In the genomic region with DNA sequence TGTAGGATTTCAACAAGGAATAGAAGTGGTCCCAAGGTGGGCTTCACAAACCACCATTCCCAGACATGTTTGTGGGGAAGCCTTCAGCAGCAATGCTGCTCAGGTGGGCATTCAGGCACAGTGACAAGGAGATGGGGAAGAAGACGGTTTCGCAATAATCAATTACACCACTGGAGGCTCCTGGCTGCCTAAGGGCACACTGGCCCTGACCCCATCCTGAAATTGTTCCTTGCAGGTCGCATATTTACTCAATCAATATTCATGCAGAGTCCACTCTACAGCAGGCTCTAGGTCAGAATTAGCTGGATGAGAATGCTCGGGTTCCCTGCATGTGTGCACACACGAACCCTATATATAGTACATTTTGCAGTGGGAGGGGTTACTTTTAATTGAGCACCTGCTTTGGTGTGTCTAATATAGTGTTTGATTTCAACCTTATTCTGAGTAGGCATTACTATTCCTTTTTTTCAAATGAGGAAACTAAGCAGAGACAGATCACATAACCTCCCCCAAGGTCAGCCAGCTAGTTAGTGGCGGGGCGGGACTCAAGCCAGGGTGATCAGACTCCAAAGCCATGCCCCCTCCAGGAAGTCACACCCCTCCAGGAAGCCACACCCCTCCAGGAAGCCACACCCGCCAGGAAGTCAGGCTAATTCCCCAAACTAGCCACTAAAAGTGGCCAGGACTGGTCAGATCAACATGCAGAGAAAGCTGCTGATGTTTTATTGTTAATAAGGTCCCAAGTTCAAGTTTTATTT, we compare ENCODE assay signal across 1 cellular context.
TF ChIP-seq lines count a peak whose summit lies in the region.

No MANE protein-coding gene starts in this region.

TF ChIP-seq in K562, 482 proteins besides CTCF, POLR2A, EP300 and RAD21 (continued from another document and continues in another):
- TF ChIP-seq, protein P1, sequence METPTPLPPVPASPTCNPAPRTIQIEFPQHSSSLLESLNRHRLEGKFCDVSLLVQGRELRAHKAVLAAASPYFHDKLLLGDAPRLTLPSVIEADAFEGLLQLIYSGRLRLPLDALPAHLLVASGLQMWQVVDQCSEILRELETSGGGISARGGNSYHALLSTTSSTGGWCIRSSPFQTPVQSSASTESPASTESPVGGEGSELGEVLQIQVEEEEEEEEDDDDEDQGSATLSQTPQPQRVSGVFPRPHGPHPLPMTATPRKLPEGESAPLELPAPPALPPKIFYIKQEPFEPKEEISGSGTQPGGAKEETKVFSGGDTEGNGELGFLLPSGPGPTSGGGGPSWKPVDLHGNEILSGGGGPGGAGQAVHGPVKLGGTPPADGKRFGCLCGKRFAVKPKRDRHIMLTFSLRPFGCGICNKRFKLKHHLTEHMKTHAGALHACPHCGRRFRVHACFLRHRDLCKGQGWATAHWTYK (CRISPR knock-in tag; IDR thresholded peaks at IDR 0.05): peak; percentile 98
- TF ChIP-seq IFI16 (CRISPR knock-in tag; IDR thresholded peaks at IDR 0.05): no peak
- TF ChIP-seq, protein P2, sequence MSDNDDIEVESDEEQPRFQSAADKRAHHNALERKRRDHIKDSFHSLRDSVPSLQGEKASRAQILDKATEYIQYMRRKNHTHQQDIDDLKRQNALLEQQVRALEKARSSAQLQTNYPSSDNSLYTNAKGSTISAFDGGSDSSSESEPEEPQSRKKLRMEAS (CRISPR knock-in tag; IDR thresholded peaks at IDR 0.05): no peak
- TF ChIP-seq TCF7 (IDR thresholded peaks at IDR 0.05; ENCODE audit: borderline replicate concordance): no peak
- TF ChIP-seq TEAD2 (tag; IDR thresholded peaks at IDR 0.05): no peak
- TF ChIP-seq, protein P3, sequence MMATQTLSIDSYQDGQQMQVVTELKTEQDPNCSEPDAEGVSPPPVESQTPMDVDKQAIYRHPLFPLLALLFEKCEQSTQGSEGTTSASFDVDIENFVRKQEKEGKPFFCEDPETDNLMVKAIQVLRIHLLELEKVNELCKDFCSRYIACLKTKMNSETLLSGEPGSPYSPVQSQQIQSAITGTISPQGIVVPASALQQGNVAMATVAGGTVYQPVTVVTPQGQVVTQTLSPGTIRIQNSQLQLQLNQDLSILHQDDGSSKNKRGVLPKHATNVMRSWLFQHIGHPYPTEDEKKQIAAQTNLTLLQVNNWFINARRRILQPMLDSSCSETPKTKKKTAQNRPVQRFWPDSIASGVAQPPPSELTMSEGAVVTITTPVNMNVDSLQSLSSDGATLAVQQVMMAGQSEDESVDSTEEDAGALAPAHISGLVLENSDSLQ (IDR thresholded peaks at IDR 0.05): 0 out of 2 replicates have a peak, but pooled peaks have one; percentile 8
- no peak for TF ChIP-seq RBM17 (IDR thresholded peaks at IDR 0.05; ENCODE audit: borderline replicate concordance, low read depth, low read length)
- peak; percentile 25; the same call in 1 of the 2 replicates for TF ChIP-seq ATF7 (IDR thresholded peaks at IDR 0.05)
- TF ChIP-seq, protein P4, sequence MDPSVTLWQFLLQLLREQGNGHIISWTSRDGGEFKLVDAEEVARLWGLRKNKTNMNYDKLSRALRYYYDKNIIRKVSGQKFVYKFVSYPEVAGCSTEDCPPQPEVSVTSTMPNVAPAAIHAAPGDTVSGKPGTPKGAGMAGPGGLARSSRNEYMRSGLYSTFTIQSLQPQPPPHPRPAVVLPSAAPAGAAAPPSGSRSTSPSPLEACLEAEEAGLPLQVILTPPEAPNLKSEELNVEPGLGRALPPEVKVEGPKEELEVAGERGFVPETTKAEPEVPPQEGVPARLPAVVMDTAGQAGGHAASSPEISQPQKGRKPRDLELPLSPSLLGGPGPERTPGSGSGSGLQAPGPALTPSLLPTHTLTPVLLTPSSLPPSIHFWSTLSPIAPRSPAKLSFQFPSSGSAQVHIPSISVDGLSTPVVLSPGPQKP (CRISPR knock-in tag; IDR thresholded peaks at IDR 0.05): no peak
- peak; percentile 36 for TF ChIP-seq TAF1 (IDR thresholded peaks at IDR 0.05; ENCODE audit: control insufficient read depth, extremely low read depth, insufficient read depth, low read length, severe bottlenecking)
- TF ChIP-seq SP1 (CRISPR knock-in tag; IDR thresholded peaks at IDR 0.05): no peak
- TF ChIP-seq, protein P5, sequence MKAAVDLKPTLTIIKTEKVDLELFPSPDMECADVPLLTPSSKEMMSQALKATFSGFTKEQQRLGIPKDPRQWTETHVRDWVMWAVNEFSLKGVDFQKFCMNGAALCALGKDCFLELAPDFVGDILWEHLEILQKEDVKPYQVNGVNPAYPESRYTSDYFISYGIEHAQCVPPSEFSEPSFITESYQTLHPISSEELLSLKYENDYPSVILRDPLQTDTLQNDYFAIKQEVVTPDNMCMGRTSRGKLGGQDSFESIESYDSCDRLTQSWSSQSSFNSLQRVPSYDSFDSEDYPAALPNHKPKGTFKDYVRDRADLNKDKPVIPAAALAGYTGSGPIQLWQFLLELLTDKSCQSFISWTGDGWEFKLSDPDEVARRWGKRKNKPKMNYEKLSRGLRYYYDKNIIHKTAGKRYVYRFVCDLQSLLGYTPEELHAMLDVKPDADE (conservative IDR thresholded peaks at IDR 0.05; ENCODE audit: control insufficient read depth, low read depth, low read length): no peak
- TF ChIP-seq PML (IDR thresholded peaks at IDR 0.05; ENCODE audit: low read length): no peak
- peak; percentile 27 for TF ChIP-seq POLR3A (IDR thresholded peaks at IDR 0.05; ENCODE audit: borderline replicate concordance, extremely low read depth, insufficient read depth, insufficient read length)
- peak; percentile 36; the same call in 1 of the 2 replicates for TF ChIP-seq POLR2AphosphoS5 (IDR thresholded peaks at IDR 0.05; ENCODE audit: control insufficient read depth, insufficient read depth, low read depth, low read length)
- TF ChIP-seq L3MBTL2 (IDR thresholded peaks at IDR 0.05): 0 out of 2 replicates have a peak, but pooled peaks have one; percentile 13
- TF ChIP-seq, protein P6, sequence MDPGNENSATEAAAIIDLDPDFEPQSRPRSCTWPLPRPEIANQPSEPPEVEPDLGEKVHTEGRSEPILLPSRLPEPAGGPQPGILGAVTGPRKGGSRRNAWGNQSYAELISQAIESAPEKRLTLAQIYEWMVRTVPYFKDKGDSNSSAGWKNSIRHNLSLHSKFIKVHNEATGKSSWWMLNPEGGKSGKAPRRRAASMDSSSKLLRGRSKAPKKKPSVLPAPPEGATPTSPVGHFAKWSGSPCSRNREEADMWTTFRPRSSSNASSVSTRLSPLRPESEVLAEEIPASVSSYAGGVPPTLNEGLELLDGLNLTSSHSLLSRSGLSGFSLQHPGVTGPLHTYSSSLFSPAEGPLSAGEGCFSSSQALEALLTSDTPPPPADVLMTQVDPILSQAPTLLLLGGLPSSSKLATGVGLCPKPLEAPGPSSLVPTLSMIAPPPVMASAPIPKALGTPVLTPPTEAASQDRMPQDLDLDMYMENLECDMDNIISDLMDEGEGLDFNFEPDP (CRISPR knock-in tag; IDR thresholded peaks at IDR 0.05): no peak
- TF ChIP-seq, protein P7, sequence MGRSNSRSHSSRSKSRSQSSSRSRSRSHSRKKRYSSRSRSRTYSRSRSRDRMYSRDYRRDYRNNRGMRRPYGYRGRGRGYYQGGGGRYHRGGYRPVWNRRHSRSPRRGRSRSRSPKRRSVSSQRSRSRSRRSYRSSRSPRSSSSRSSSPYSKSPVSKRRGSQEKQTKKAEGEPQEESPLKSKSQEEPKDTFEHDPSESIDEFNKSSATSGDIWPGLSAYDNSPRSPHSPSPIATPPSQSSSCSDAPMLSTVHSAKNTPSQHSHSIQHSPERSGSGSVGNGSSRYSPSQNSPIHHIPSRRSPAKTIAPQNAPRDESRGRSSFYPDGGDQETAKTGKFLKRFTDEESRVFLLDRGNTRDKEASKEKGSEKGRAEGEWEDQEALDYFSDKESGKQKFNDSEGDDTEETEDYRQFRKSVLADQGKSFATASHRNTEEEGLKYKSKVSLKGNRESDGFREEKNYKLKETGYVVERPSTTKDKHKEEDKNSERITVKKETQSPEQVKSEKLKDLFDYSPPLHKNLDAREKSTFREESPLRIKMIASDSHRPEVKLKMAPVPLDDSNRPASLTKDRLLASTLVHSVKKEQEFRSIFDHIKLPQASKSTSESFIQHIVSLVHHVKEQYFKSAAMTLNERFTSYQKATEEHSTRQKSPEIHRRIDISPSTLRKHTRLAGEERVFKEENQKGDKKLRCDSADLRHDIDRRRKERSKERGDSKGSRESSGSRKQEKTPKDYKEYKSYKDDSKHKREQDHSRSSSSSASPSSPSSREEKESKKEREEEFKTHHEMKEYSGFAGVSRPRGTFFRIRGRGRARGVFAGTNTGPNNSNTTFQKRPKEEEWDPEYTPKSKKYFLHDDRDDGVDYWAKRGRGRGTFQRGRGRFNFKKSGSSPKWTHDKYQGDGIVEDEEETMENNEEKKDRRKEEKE (IDR thresholded peaks at IDR 0.05; ENCODE audit: borderline replicate concordance in 1 of 2, control insufficient read depth in 1 of 2, low read depth in 2 of 2, low read length in 1 of 2): no peak
- TF ChIP-seq CCAR2 (IDR thresholded peaks at IDR 0.05; ENCODE audit: low read depth, low read length): no peak
- TF ChIP-seq ZNF551 (CRISPR knock-in tag; IDR thresholded peaks at IDR 0.05): no peak
- no peak for TF ChIP-seq ASH1L (IDR thresholded peaks at IDR 0.05; ENCODE audit: borderline replicate concordance, low read depth, partially characterized antibody)
- TF ChIP-seq, protein P8, sequence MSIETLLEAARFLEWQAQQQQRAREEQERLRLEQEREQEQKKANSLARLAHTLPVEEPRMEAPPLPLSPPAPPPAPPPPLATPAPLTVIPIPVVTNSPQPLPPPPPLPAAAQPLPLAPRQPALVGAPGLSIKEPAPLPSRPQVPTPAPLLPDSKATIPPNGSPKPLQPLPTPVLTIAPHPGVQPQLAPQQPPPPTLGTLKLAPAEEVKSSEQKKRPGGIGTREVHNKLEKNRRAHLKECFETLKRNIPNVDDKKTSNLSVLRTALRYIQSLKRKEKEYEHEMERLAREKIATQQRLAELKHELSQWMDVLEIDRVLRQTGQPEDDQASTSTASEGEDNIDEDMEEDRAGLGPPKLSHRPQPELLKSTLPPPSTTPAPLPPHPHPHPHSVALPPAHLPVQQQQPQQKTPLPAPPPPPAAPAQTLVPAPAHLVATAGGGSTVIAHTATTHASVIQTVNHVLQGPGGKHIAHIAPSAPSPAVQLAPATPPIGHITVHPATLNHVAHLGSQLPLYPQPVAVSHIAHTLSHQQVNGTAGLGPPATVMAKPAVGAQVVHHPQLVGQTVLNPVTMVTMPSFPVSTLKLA (conservative IDR thresholded peaks at IDR 0.05): peak in 1 of 2 experiments; percentile 26; a peak in 1 of 4 replicates
- TF ChIP-seq DACH1 (IDR thresholded peaks at IDR 0.05; ENCODE audit: partially characterized antibody): no peak
- TF ChIP-seq, protein P9, sequence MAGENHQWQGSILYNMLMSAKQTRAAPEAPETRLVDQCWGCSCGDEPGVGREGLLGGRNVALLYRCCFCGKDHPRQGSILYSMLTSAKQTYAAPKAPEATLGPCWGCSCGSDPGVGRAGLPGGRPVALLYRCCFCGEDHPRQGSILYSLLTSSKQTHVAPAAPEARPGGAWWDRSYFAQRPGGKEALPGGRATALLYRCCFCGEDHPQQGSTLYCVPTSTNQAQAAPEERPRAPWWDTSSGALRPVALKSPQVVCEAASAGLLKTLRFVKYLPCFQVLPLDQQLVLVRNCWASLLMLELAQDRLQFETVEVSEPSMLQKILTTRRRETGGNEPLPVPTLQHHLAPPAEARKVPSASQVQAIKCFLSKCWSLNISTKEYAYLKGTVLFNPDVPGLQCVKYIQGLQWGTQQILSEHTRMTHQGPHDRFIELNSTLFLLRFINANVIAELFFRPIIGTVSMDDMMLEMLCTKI (IDR thresholded peaks at IDR 0.05; ENCODE audit: partially characterized antibody): no peak
- TF ChIP-seq TCF7L2 (IDR thresholded peaks at IDR 0.05; ENCODE audit: low read depth, low read length): no peak
- TF ChIP-seq ARID1B (IDR thresholded peaks at IDR 0.05): no peak
- TF ChIP-seq FOSL1 (tag; conservative IDR thresholded peaks at IDR 0.05): no peak
- TF ChIP-seq RNF2 (IDR thresholded peaks at IDR 0.05): no peak
- TF ChIP-seq NR2C2 (CRISPR knock-in tag; IDR thresholded peaks at IDR 0.05): no peak
- peak; percentile 50 for TF ChIP-seq NR2C2 (tag; IDR thresholded peaks at IDR 0.05)
- no peak for TF ChIP-seq PHF20 (IDR thresholded peaks at IDR 0.05; ENCODE audit: partially characterized antibody)
- TF ChIP-seq, protein P10, sequence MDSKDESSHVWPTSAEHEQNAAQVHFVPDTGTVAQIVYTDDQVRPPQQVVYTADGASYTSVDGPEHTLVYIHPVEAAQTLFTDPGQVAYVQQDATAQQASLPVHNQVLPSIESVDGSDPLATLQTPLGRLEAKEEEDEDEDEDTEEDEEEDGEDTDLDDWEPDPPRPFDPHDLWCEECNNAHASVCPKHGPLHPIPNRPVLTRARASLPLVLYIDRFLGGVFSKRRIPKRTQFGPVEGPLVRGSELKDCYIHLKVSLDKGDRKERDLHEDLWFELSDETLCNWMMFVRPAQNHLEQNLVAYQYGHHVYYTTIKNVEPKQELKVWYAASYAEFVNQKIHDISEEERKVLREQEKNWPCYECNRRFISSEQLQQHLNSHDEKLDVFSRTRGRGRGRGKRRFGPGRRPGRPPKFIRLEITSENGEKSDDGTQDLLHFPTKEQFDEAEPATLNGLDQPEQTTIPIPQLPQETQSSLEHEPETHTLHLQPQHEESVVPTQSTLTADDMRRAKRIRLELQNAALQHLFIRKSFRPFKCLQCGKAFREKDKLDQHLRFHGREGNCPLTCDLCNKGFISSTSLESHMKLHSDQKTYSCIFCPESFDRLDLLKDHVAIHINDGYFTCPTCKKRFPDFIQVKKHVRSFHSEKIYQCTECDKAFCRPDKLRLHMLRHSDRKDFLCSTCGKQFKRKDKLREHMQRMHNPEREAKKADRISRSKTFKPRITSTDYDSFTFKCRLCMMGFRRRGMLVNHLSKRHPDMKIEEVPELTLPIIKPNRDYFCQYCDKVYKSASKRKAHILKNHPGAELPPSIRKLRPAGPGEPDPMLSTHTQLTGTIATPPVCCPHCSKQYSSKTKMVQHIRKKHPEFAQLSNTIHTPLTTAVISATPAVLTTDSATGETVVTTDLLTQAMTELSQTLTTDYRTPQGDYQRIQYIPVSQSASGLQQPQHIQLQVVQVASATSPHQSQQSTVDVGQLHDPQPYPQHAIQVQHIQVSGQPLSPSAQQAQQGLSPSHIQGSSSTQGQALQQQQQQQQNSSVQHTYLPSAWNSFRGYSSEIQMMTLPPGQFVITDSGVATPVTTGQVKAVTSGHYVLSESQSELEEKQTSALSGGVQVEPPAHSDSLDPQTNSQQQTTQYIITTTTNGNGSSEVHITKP (IDR thresholded peaks at IDR 0.05; ENCODE audit: partially characterized antibody): no peak
- TF ChIP-seq CBX2 (IDR thresholded peaks at IDR 0.05; ENCODE audit: insufficient read depth, low read length, poor library complexity, severe bottlenecking): no peak
- TF ChIP-seq CC2D1A (IDR thresholded peaks at IDR 0.05): no peak
- TF ChIP-seq HOXB6 (CRISPR knock-in tag; IDR thresholded peaks at IDR 0.05; ENCODE audit: borderline replicate concordance): no peak
- no peak for TF ChIP-seq KDM1A (IDR thresholded peaks at IDR 0.05)
- TF ChIP-seq MAFF (IDR thresholded peaks at IDR 0.05; ENCODE audit: low read length): no peak
